25 cellular contexts compared by ENCODE assay signal in genomic region chr4:88693792-88694191, GRCh38.
"Had no signal": no experiment of that assay in that cellular context is flagged by ENCODE, and none has a peak within 500 bp of the region (broad histone marks: within the 10 kb centered on the region; RNA-seq: fewer than 3 reads in every experiment).

No MANE protein-coding gene starts in this region.

- DNase-seq: activated CD4-positive, alpha-beta memory T cell treated with anti-CD3 and anti-CD28 coated beads for 36 hours; activated CD4-positive, alpha-beta T cell treated with anti-CD3 and anti-CD28 coated beads, Interleukin-2, amount 10 ng/mL, durations not matched to agents 24 days and 14 days; activated CD4-positive, CD25-positive, alpha-beta regulatory T cell treated with anti-CD3 and anti-CD28 coated beads, Interleukin-2, amount 50 U/mL, for 72 hours; activated CD8-positive, alpha-beta memory T cell treated with anti-CD3 and anti-CD28 coated beads, Interleukin-2, amount 50 U/mL, for 4 hours; activated effector memory CD4-positive, alpha-beta T cell treated with anti-CD3 and anti-CD28 coated beads, Interleukin-2, amount 50 U/mL, for 16 hours; activated naive CD4-positive, alpha-beta T cell treated with anti-CD3 and anti-CD28 coated beads for 36 hours; activated T-cell treated with anti-CD3 and anti-CD28 coated beads, Interleukin-2, amount 50 U/mL, for 1 hour; amniotic stem cell; brain microvascular endothelial cell; effector CD4-positive, alpha-beta T cell; esophagus squamous epithelium; foreskin melanocyte; islet precursor cell; left cardiac atrium; mesenchymal stem cell; naive thymus-derived CD8-positive, alpha-beta T cell; nucleus accumbens; pancreas; retina; stimulated activated CD4-positive, alpha-beta T cell treated with anti-CD3 and anti-CD28 coated beads, Interleukin-12 subunit alpha, Interleukin-12 subunit beta, amount 100 ng/mL, for 4 hours; stimulated activated CD4-positive, alpha-beta T cell treated with anti-CD3 and anti-CD28 coated beads, Interleukin-4, amount 100 ng/mL, for 1 hour; stimulated activated naive CD8-positive, alpha-beta T cell treated with anti-CD3 and anti-CD28 coated beads, Interleukin-15, Interleukin-2, amounts not matched to agents 100 U/mL and 50 U/mL, for 24 hours; T-helper 2 cell; WERI-Rb-1 had no signal

- ATAC-seq: left cardiac atrium; naive thymus-derived CD8-positive, alpha-beta T cell; pancreas; sciatic nerve; stimulated activated naive CD8-positive, alpha-beta T cell treated with anti-CD3 and anti-CD28 coated beads, Interleukin-15, Interleukin-2, amounts not matched to agents 100 U/mL and 50 U/mL, for 24 hours had no signal
